Comparison of ENCODE assay signal across 1 cellular context in genomic region chr4:15754323-15754722, GRCh38.
TF ChIP-seq lines count a peak whose summit lies in the region.

No MANE protein-coding gene starts in this region.

TF ChIP-seq in WTC11, 78 proteins besides CTCF, POLR2A, EP300 and RAD21 (continued from another document):
- TF ChIP-seq USF1 (CRISPR knock-in tag; IDR thresholded peaks at IDR 0.05) (no peak), OVOL2 (CRISPR knock-in tag; IDR thresholded peaks at IDR 0.05; ENCODE audit: borderline replicate concordance) (no peak), CDX4 (CRISPR knock-in tag; IDR thresholded peaks at IDR 0.05; ENCODE audit: borderline replicate concordance) (no peak), ZNF396 (CRISPR knock-in tag; IDR thresholded peaks at IDR 0.05; ENCODE audit: borderline replicate concordance) (no peak), ATF2 (CRISPR knock-in tag; IDR thresholded peaks at IDR 0.05; ENCODE audit: borderline replicate concordance, low read depth) (no peak), ZNF232 (CRISPR knock-in tag; IDR thresholded peaks at IDR 0.05) (no peak), ERG (CRISPR knock-in tag; IDR thresholded peaks at IDR 0.05) (no peak), ZNF121 (CRISPR knock-in tag; IDR thresholded peaks at IDR 0.05) (no peak), IRF2 (CRISPR knock-in tag; IDR thresholded peaks at IDR 0.05; ENCODE audit: borderline replicate concordance, low read depth) (no peak)
